ENCODE assay signal across 8 cellular contexts in genomic region chr5:40383719-40384651, GRCh38.
A peak's percentile ranks its signal among the peaks of the same experiment; 100 is the strongest.
DNase-seq lines count a peak whose midpoint lies in the region; ATAC-seq and TF ChIP-seq lines count a peak whose summit lies in the region.

No MANE protein-coding gene starts in this region.

- no peak for TF ChIP-seq POLR2A in gastroesophageal sphincter (IDR thresholded peaks at IDR 0.05)

- H4K20me1 ChIP-seq in Karpas-422 (ENCODE audit: insufficient read depth, low read depth, low read length) = no peaks in the 10 kb centered on the region

- H3K36me3 Mint-ChIP-seq in activated T-helper 17 cell treated with anti-CD3 and anti-CD28 coated beads, Interleukin-2, amount 50 U/mL, for 72 hours (ENCODE audit: low read depth) = peaks cover 8% of the 10 kb centered on the region
- peaks cover 0 to 27% (median 0%) of the 10 kb centered on the region in 5 donors for H3K36me3 Mint-ChIP-seq in naive thymus-derived CD4-positive, alpha-beta T cell

- H3K4me1 Mint-ChIP-seq in activated T-helper 17 cell treated with anti-CD3 and anti-CD28 coated beads, Interleukin-2, amount 50 U/mL, for 72 hours = peaks cover 54% of the 10 kb centered on the region
- peaks cover 24 to 78% (median 53%) of the 10 kb centered on the region in 7 donors for H3K4me1 Mint-ChIP-seq in naive thymus-derived CD4-positive, alpha-beta T cell

- POLR2A ChIA-PET in naive thymus-derived CD4-positive, alpha-beta T cell (lab: Charles Lee) = interaction anchor here (1.0 to 4.2 kb wide), 2 partner anchors 22 to 26 kb away, joined by 4 to 21 read pairs; no protein-coding TSS in a partner anchor

- WGBS in gastroesophageal sphincter (ENCODE audit: low coverage in 1 of 2), 2 donors = 33 to 58% methylated on average over 3 of the region's 3 CpGs

- H3K9ac ChIP-seq in Karpas-422 (ENCODE audit: low read length) = no peak overlapping the region

- CTCF ChIA-PET in naive thymus-derived CD4-positive, alpha-beta T cell (lab: Charles Lee) = interaction anchor here (0.6 to 1.3 kb wide), 2 partner anchors 55 to 225 kb away, joined by 3 read pairs; no protein-coding TSS in a partner anchor

- no peaks in the 10 kb centered on the region for H3K9me3 ChIP-seq in naive thymus-derived CD4-positive, alpha-beta T cell (ENCODE audit: control insufficient read depth in 2 of 3, low read length in 3 of 3)
- no peaks in the 10 kb centered on the region for H3K9me3 ChIP-seq in gastroesophageal sphincter
- H3K9me3 ChIP-seq in Karpas-422 (ENCODE audit: low read length) = no peaks in the 10 kb centered on the region

- no peaks in the 10 kb centered on the region for H3K27me3 ChIP-seq in naive thymus-derived CD4-positive, alpha-beta T cell (ENCODE audit: control insufficient read depth in 2 of 2, insufficient read depth in 2 of 2, low read length in 2 of 2)
- H3K27me3 ChIP-seq in gastroesophageal sphincter = no peaks in the 10 kb centered on the region
- H3K27me3 ChIP-seq in Karpas-422 (ENCODE audit: low read length) = 0 out of 2 replicates have a peak, but pooled peaks cover 2% of the 10 kb centered on the region

- TF ChIP-seq CTCF in gastroesophageal sphincter (IDR thresholded peaks at IDR 0.05) = no peak

- H2AFZ ChIP-seq in Karpas-422 (ENCODE audit: low read length) = no peak overlapping the region

- H3K9me3 Mint-ChIP-seq in activated T-helper 17 cell treated with anti-CD3 and anti-CD28 coated beads, Interleukin-2, amount 50 U/mL, for 72 hours = peaks cover 4% of the 10 kb centered on the region
- peaks cover 0 to 9% (median 0%) of the 10 kb centered on the region in 11 donors for H3K9me3 Mint-ChIP-seq in naive thymus-derived CD4-positive, alpha-beta T cell

- no peak overlapping the region for H3K4me2 ChIP-seq in Karpas-422 (ENCODE audit: low read depth, low read length, poor library complexity, severe bottlenecking)

- no peaks in the 10 kb centered on the region for H3K79me2 ChIP-seq in Karpas-422 (ENCODE audit: low read length)

- H3K36me3 ChIP-seq in naive thymus-derived CD4-positive, alpha-beta T cell (ENCODE audit: control insufficient read depth in 2 of 3, insufficient read depth in 3 of 3, low read length in 3 of 3) = no peaks in the 10 kb centered on the region
- H3K36me3 ChIP-seq in gastroesophageal sphincter (no peaks in the 10 kb centered on the region), Karpas-422 (ENCODE audit: insufficient read depth, low read length) (no peaks in the 10 kb centered on the region)

- peak overlapping the region; percentile 4 for H3K4me3 ChIP-seq in naive thymus-derived CD4-positive, alpha-beta T cell (ENCODE audit: low read length)
- H3K4me3 ChIP-seq in gastroesophageal sphincter (no peak overlapping the region), Karpas-422 (ENCODE audit: low read length) (no peak overlapping the region)

- ATAC-seq in GM18511 (IDR thresholded peaks at IDR 0.05; ENCODE audit: unreplicated experiment) (peak; percentile 48), HG03039 (IDR thresholded peaks at IDR 0.05; ENCODE audit: unreplicated experiment) (peak; percentile 33), gastroesophageal sphincter (no peak)
- peak; percentile 80 for ATAC-seq in activated T-helper 17 cell treated with anti-CD3 and anti-CD28 coated beads, Interleukin-2, amount 50 U/mL, for 72 hours (replicated peaks)
- ATAC-seq in naive thymus-derived CD4-positive, alpha-beta T cell = peak; percentile 67

- peaks cover 23 to 49% of the 10 kb centered on the region in 2 donors for H3K4me1 ChIP-seq in naive thymus-derived CD4-positive, alpha-beta T cell (ENCODE audit: control insufficient read depth in 2 of 2, insufficient read depth in 2 of 2, low read length in 2 of 2)
- peaks cover 0 to 12% (median 0%) of the 10 kb centered on the region in 3 donors for H3K4me1 ChIP-seq in gastroesophageal sphincter
- H3K4me1 ChIP-seq in Karpas-422 (ENCODE audit: low read length) = peaks cover 10% of the 10 kb centered on the region

- no peaks in the 10 kb centered on the region for H3K27me3 Mint-ChIP-seq in activated T-helper 17 cell treated with anti-CD3 and anti-CD28 coated beads, Interleukin-2, amount 50 U/mL, for 72 hours
- H3K27me3 Mint-ChIP-seq in naive thymus-derived CD4-positive, alpha-beta T cell = no peaks in the 10 kb centered on the region

- H3K27ac ChIP-seq in naive thymus-derived CD4-positive, alpha-beta T cell (ENCODE audit: low read depth, low read length) = peak overlapping the region; percentile 48
- H3K27ac ChIP-seq in gastroesophageal sphincter (no peak overlapping the region), Karpas-422 (ENCODE audit: low read length) (no peak overlapping the region)

- H3K4me3 Mint-ChIP-seq in activated T-helper 17 cell treated with anti-CD3 and anti-CD28 coated beads, Interleukin-2, amount 50 U/mL, for 72 hours = peak overlapping the region; percentile 74
- H3K4me3 Mint-ChIP-seq in naive thymus-derived CD4-positive, alpha-beta T cell = peak overlapping the region in 9 of 10 donors; percentile 44 to 82 (median 67)

- no peak for TF ChIP-seq EP300 in gastroesophageal sphincter (IDR thresholded peaks at IDR 0.05)

- H3K9me2 ChIP-seq in Karpas-422 (replicated peaks; ENCODE audit: insufficient read depth, low read length) = no peaks in the 10 kb centered on the region

- intact Hi-C loops in naive thymus-derived CD4-positive, alpha-beta T cell (cut with micrococcal nuclease) = loop anchor here (1.0 to 10.0 kb wide), 13 partner anchors 8 to 1209 kb away; partner anchors contain the start of genes PTGER4 (in 1 of the 2) and RPL37 (in 1 of the 2)

- peak overlapping the region; percentile 96 for H3K27ac Mint-ChIP-seq in activated T-helper 17 cell treated with anti-CD3 and anti-CD28 coated beads, Interleukin-2, amount 50 U/mL, for 72 hours
- peak overlapping the region; percentile 74 to 93 (median 85) for H3K27ac Mint-ChIP-seq in naive thymus-derived CD4-positive, alpha-beta T cell

- DNase-seq in naive thymus-derived CD4-positive, alpha-beta T cell = peak in 2 of 9 donors; percentile 23 to 30
- DNase-seq in cerebellar cortex (ENCODE audit: low spot score) (no peak), SHP77 treated with DMSO at 0.1 percent for 48 hours (lab: John Stamatoyannopoulos, UW) (no peak), Karpas-422 (no peak)
